In the genomic region with DNA sequence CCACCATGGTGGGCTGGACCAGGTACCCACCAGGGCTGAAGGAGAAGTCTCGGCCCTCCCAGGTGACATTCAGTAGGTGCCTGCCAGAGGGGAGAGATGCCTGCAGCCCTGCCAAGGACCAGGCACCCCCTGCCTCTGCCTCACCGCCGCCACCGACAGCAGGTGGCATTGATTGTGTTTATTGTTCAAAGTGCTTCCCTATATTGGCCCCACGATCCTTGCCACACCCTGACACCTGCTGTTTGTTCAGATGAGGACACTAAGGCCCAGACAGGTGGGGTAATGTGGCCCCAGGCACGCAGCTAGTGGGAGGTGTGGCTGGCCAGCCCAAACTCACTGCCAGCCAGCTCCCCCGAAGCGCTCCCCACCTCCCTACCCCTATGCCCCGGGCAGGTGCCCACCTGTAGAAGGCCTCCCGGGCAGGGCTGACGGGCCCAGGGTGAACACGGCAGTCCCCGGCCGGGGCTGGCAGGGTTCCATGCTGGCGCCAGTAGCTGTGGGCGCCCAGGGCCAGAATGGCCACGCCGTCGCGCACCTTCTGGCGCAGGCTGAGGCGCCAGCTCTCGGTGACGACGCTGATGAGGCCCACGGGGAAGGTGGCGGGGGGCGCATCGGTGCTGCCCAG, we compare ENCODE assay signal across 19 cellular contexts. TPM values are rescaled to one million over a fixed set of nuclear protein-coding genes. Genes with fewer than 3 reads are reported as not detected.
DNase-seq lines count a peak whose midpoint lies in the region; ATAC-seq and TF ChIP-seq lines count a peak whose summit lies in the region.
"Had no signal": no experiment of that assay in that cellular context is flagged by ENCODE, and none has a peak within 500 bp of the region (broad histone marks: within the 10 kb centered on the region; RNA-seq: fewer than 3 reads in every experiment).

No MANE protein-coding gene starts in this region.

- H3K9me3 Mint-ChIP-seq in GM23338 (no peaks in the 10 kb centered on the region), CD14-positive monocyte (peaks cover 0 to 9% (median 2%) of the 10 kb centered on the region in 7 donors)

- H3K27ac Mint-ChIP-seq in GM23338, result no peak overlapping the region
- H3K27ac Mint-ChIP-seq in CD14-positive monocyte, result no peak overlapping the region
- H3K27ac Mint-ChIP-seq: activated CD4-positive, alpha-beta T cell treated with anti-CD3 and anti-CD28 coated beads for 36 hours; nephron progenitor cell; progenitor cell of endocrine pancreas had no signal

- intact Hi-C loops in CD14-positive monocyte (cut with micrococcal nuclease), result loop anchor here in 1 of 2 donors (5.0 kb wide), 1 partner anchor 44 kb away; no protein-coding TSS in a partner anchor

- peak; percentile 3 for ATAC-seq in GM23338

- H3K4me1 ChIP-seq in GM23338 (ENCODE audit: insufficient read depth) (peaks cover 8% of the 10 kb centered on the region), MM.1S (ENCODE audit: low read length) (0 out of 2 replicates have a peak, but pooled peaks cover 4% of the 10 kb centered on the region)
- H3K4me1 ChIP-seq: breast epithelium, foreskin keratinocyte had no signal

- H3K4me1 Mint-ChIP-seq in GM23338, result no peaks in the 10 kb centered on the region; the same call in 1 of the 3 replicates
- peaks cover 3% of the 10 kb centered on the region for H3K4me1 Mint-ChIP-seq in CD14-positive monocyte

- H3K36me3 ChIP-seq in GM23338 (ENCODE audit: insufficient read depth), result no peaks in the 10 kb centered on the region
- H3K36me3 ChIP-seq in MM.1S (replicated peaks; ENCODE audit: insufficient read depth, low read length), result no peaks in the 10 kb centered on the region
- H3K36me3 ChIP-seq: breast epithelium had no signal

- H3K9me3 ChIP-seq in MM.1S (replicated peaks; ENCODE audit: insufficient read depth, low read length), result no peaks in the 10 kb centered on the region
- H3K9me3 ChIP-seq: breast epithelium had no signal

- H3F3A ChIP-seq in GM23338 (replicated peaks; ENCODE audit: low read depth), result no peaks in the 10 kb centered on the region
- no peaks in the 10 kb centered on the region for H3F3A ChIP-seq in MM.1S (ENCODE audit: insufficient read depth, low read length)

- H2AFZ ChIP-seq in GM23338, result no peak overlapping the region
- H2AFZ ChIP-seq in MM.1S (ENCODE audit: low read length), result no peak overlapping the region

- peak overlapping the region; percentile 97 for H3K27ac ChIP-seq in C4-2B
- H3K27ac ChIP-seq in GM23338 (ENCODE audit: low read depth), result no peak overlapping the region
- H3K27ac ChIP-seq in MM.1S (ENCODE audit: low read length), result no peak overlapping the region
- H3K27ac ChIP-seq: breast epithelium, foreskin keratinocyte had no signal

- no peaks in the 10 kb centered on the region for H3K79me2 ChIP-seq in GM23338 (replicated peaks; ENCODE audit: insufficient read depth)
- no peaks in the 10 kb centered on the region for H3K79me2 ChIP-seq in MM.1S (ENCODE audit: low read length)

- H3K4me3 Mint-ChIP-seq in GM23338, result no peak overlapping the region
- peak overlapping the region in 1 of 2 donors; percentile 72 for H3K4me3 Mint-ChIP-seq in CD14-positive monocyte
- H3K4me3 Mint-ChIP-seq: nephron progenitor cell had no signal

- H3K27me3 Mint-ChIP-seq in GM23338 (ENCODE audit: insufficient read depth, low read depth, poor library complexity), result peaks cover 70% of the 10 kb centered on the region
- peaks cover 65 to 82% (median 67%) of the 10 kb centered on the region in 3 donors for H3K27me3 Mint-ChIP-seq in CD14-positive monocyte (ENCODE audit: low read depth in 3 of 3)

- H3K4me2 ChIP-seq in GM23338, result peak overlapping the region; percentile 32; the same call in 1 of the 2 replicates
- H3K4me2 ChIP-seq in MM.1S (ENCODE audit: low read depth, low read length), result no peak overlapping the region

- H3K36me3 Mint-ChIP-seq in GM23338 (ENCODE audit: low read depth) (no peaks in the 10 kb centered on the region; the same call in 2 of the 3 replicates), CD14-positive monocyte (peaks cover 0 to under 1% of the 10 kb centered on the region in 2 donors)

- H3K27me3 ChIP-seq in GM23338 (ENCODE audit: insufficient read depth) (peaks cover 92% of the 10 kb centered on the region), MM.1S (replicated peaks; ENCODE audit: insufficient read depth, low read length) (peaks cover 30% of the 10 kb centered on the region)

- TF ChIP-seq CTCF in C4-2B (conservative IDR thresholded peaks at IDR 0.05) (no peak), GM23338 (conservative IDR thresholded peaks at IDR 0.05; ENCODE audit: low read depth in 2 of 2) (no peak), CD14-positive monocyte (IDR thresholded peaks at IDR 0.05) (no peak), MM.1S (IDR thresholded peaks at IDR 0.05; ENCODE audit: low read length) (no peak)

- no peaks in the 10 kb centered on the region for H4K20me1 ChIP-seq in GM23338 (replicated peaks; ENCODE audit: insufficient read depth)
- H4K20me1 ChIP-seq in MM.1S (ENCODE audit: insufficient read depth, low read length), result no peaks in the 10 kb centered on the region

- DNase-seq in GM23338 (ENCODE audit: low spot score) (peak; percentile 25), NCI-H2029 treated with DMSO at 0.1 percent for 48 hours (lab: John Stamatoyannopoulos, UW) (peak; percentile 23), SW480 (ENCODE audit: low spot score) (peak; percentile 70), AG20443 (ENCODE audit: low spot score) (no peak), CD14-positive monocyte (ENCODE audit: low spot score) (no peak), kidney tubule cell (ENCODE audit: low spot score) (no peak), MM.1S (no peak)
- DNase-seq: DMS 273 treated with DMSO at 0.1 percent for 48 hours, KBM-7 had no signal

- no peaks in the 10 kb centered on the region for H3K9me2 ChIP-seq in GM23338 (ENCODE audit: insufficient read depth)
- no peaks in the 10 kb centered on the region for H3K9me2 ChIP-seq in MM.1S (replicated peaks; ENCODE audit: insufficient read depth, low read length)

- H3K4me3 ChIP-seq in GM23338, result peak overlapping the region; percentile 40; the same call in 1 of the 2 replicates
- no peak overlapping the region for H3K4me3 ChIP-seq in MM.1S (ENCODE audit: low read length)

- H3K9ac ChIP-seq in MM.1S (ENCODE audit: low read length), result no peak overlapping the region

TF ChIP-seq in GM23338, 12 proteins besides CTCF, POLR2A, EP300 and RAD21 (continues in another document):
- TF ChIP-seq STAT1 (IDR thresholded peaks at IDR 0.05; ENCODE audit: unreplicated experiment) (no peak), JUNB (IDR thresholded peaks at IDR 0.05; ENCODE audit: unreplicated experiment) (no peak), ZNF331 (CRISPR knock-in tag; IDR thresholded peaks at IDR 0.05; ENCODE audit: low read depth) (no peak)

RNA-seq across cellular contexts. Expression of a gene that starts 8.0 kb away (rescaled TPM):
- 0.10 TPM in 1 of 2 replicates, not detected in the other for total RNA-seq in GM23338 (2014; rRNA removed; shearing (Covaris generic))
- polyA plus RNA-seq in GM23338 (2016; fragmentation: Nextera tagmentation; extraction: Ambion mirVana) (0.07 and 0.19 TPM in 2 replicates), CD14-positive monocyte (not detected)
- total RNA-seq: activated CD4-positive, alpha-beta T cell treated with anti-CD3 and anti-CD28 coated beads for 36 hours; foreskin keratinocyte; RPMI7951 had no signal
- polyA plus RNA-seq: foreskin keratinocyte had no signal

RNA-seq across cellular contexts. Expression of a gene that starts 21.1 kb away (rescaled TPM):
- 33.1 and 34.5 TPM in 2 replicates for total RNA-seq in GM23338 (2014; rRNA removed; shearing (Covaris generic))
- 19.9 and 21.7 TPM in 2 replicates for polyA plus RNA-seq in GM23338 (2016; fragmentation: Nextera tagmentation; extraction: Ambion mirVana)
- polyA plus RNA-seq in CD14-positive monocyte, result 1 to 10 TPM; 6.2 to 7.3 TPM

RNA-seq across cellular contexts. Expression of a gene that starts 41.7 kb away (rescaled TPM):
- total RNA-seq in GM23338 (2014; rRNA removed; shearing (Covaris generic)), result 0.73 and 1.6 TPM in 2 replicates
- polyA plus RNA-seq in GM23338 (2016; fragmentation: Nextera tagmentation; extraction: Ambion mirVana), result 0.35 and 0.42 TPM in 2 replicates
- polyA plus RNA-seq in CD14-positive monocyte, result not detected
- total RNA-seq: activated CD4-positive, alpha-beta T cell treated with anti-CD3 and anti-CD28 coated beads for 36 hours; dermis blood vessel endothelial cell; foreskin keratinocyte; mesenteric fat pad; RPMI7951 had no signal
- polyA plus RNA-seq: BJ, foreskin keratinocyte had no signal

Comparison
In these comparisons a context has a peak if more than half of its experiments do, and no peak if none do; other contexts are left out.
1. DNase-seq: peak in GM23338 (single experiment), NCI-H2029 treated with DMSO at 0.1 percent for 48 hours (single experiment) and SW480 (single experiment); none in AG20443 (single experiment), CD14-positive monocyte (single experiment), kidney tubule cell (single experiment) and MM.1S (single experiment).